ENCODE assay signal across 18 cellular contexts in genomic region chr20:47761478-47762047, GRCh38.
"Had no signal": no experiment of that assay in that cellular context is flagged by ENCODE, and none has a peak within 500 bp of the region (broad histone marks: within the 10 kb centered on the region; RNA-seq: fewer than 3 reads in every experiment).

No MANE protein-coding gene starts in this region.

- H3K9me3 ChIP-seq: esophagus squamous epithelium, heart right ventricle, mucosa of descending colon, spleen, thoracic aorta, upper lobe of left lung had no signal

- H3K4me1 Mint-ChIP-seq: naive B cell had no signal

- H3K27ac Mint-ChIP-seq: activated naive CD8-positive, alpha-beta T cell; memory B cell; naive B cell; stimulated activated naive B cell treated with anti-CD40 and anti-IgM and Interleukin-4, amounts not matched to agents 10 μg/mL and 1 μg/mL and 100 μg/mL, for 72 hours had no signal

- H3K27ac ChIP-seq: esophagus squamous epithelium, heart right ventricle, spleen, thoracic aorta, upper lobe of left lung, VCaP had no signal

- H3K4me3 ChIP-seq: esophagus squamous epithelium, heart right ventricle, mucosa of descending colon, spleen, thoracic aorta, upper lobe of left lung had no signal

- H3K9me3 Mint-ChIP-seq: memory B cell had no signal

- H3K36me3 Mint-ChIP-seq: activated naive CD8-positive, alpha-beta T cell; memory B cell; stimulated activated naive B cell treated with anti-CD40 and anti-IgM and Interleukin-4, amounts not matched to agents 10 μg/mL and 1 μg/mL and 100 μg/mL, for 72 hours had no signal

- ATAC-seq: heart right ventricle; mucosa of descending colon; stimulated activated naive B cell treated with anti-CD40 and anti-IgM and Interleukin-4, amounts not matched to agents 10 μg/mL and 1 μg/mL and 100 μg/mL, for 72 hours had no signal

- H3K36me3 ChIP-seq: spleen, thoracic aorta, upper lobe of left lung had no signal

- H3K27me3 ChIP-seq: esophagus squamous epithelium, upper lobe of left lung had no signal

- H3K4me3 Mint-ChIP-seq: activated naive CD8-positive, alpha-beta T cell; memory B cell; stimulated activated naive B cell treated with anti-CD40 and anti-IgM and Interleukin-4, amounts not matched to agents 10 μg/mL and 1 μg/mL and 100 μg/mL, for 72 hours had no signal

- DNase-seq: activated CD4-positive, alpha-beta T cell treated with anti-CD3 and anti-CD28 coated beads for 1 hour; activated CD8-positive, alpha-beta memory T cell treated with anti-CD3 and anti-CD28 coated beads for 24 hours; activated gamma-delta T cell; dermis blood vessel endothelial cell; effector memory CD4-positive, alpha-beta T cell; esophagus squamous epithelium; heart right ventricle; naive B cell; spleen; stimulated activated CD4-positive, alpha-beta T cell treated with anti-CD3 and anti-CD28 coated beads, Interleukin-4, amount 100 ng/mL, for 4 hours; stimulated activated naive B cell treated with anti-CD40 and anti-IgM and Interleukin-4, amounts not matched to agents 10 μg/mL and 1 μg/mL and 100 μg/mL, for 72 hours; T-helper 2 cell; upper lobe of left lung had no signal
